12 cellular contexts compared by ENCODE assay signal in genomic region chr3:46095307-46095706, GRCh38.
A peak's percentile ranks its signal among the peaks of the same experiment; 100 is the strongest.
DNase-seq lines count a peak whose midpoint lies in the region; ATAC-seq and TF ChIP-seq lines count a peak whose summit lies in the region.
"Had no signal": no experiment of that assay in that cellular context is flagged by ENCODE, and none has a peak within 500 bp of the region (broad histone marks: within the 10 kb centered on the region; RNA-seq: fewer than 3 reads in every experiment).

No MANE protein-coding gene starts in this region.

- TF ChIP-seq CTCF in upper lobe of left lung (IDR thresholded peaks at IDR 0.05) (no peak), brain microvascular endothelial cell (IDR thresholded peaks at IDR 0.05; ENCODE audit: low read depth, low read length, missing control alignments) (no peak)

- H3K4me3 ChIP-seq in upper lobe of left lung (no peak overlapping the region), brain microvascular endothelial cell (ENCODE audit: low read depth, low read length) (no peak overlapping the region)
- H3K4me3 ChIP-seq: esophagus squamous epithelium, lung had no signal

- H3K9me3 Mint-ChIP-seq in activated naive CD8-positive, alpha-beta T cell treated with anti-CD3 and anti-CD28 coated beads, Interleukin-2, amount 10 ng/mL, durations not matched to agents 7 days and 5 days: no peaks in the 10 kb centered on the region
- no peaks in the 10 kb centered on the region for H3K9me3 Mint-ChIP-seq in activated naive CD8-positive, alpha-beta T cell treated with anti-CD3 and anti-CD28 coated beads, Interleukin-2, amount 50 U/mL, for 24 hours

- H3K36me3 ChIP-seq in upper lobe of left lung: no peaks in the 10 kb centered on the region
- no peaks in the 10 kb centered on the region for H3K36me3 ChIP-seq in brain microvascular endothelial cell (replicated peaks)
- H3K36me3 ChIP-seq: esophagus squamous epithelium had no signal

- TF ChIP-seq POLR2A in upper lobe of left lung (IDR thresholded peaks at IDR 0.05): no peak

- 77 to 84% methylated on average over 5 of the region's 5 CpGs for WGBS in upper lobe of left lung, 2 donors

- peak overlapping the region; percentile 79 to 89 (median 86) for H3K27ac ChIP-seq in upper lobe of left lung
- no peak overlapping the region for H3K27ac ChIP-seq in brain microvascular endothelial cell

- ATAC-seq in activated naive CD8-positive, alpha-beta T cell treated with anti-CD3 and anti-CD28 coated beads, Interleukin-2, amount 10 ng/mL, durations not matched to agents 7 days and 5 days (ENCODE audit: low read depth): no peak
- no peak for ATAC-seq in activated naive CD8-positive, alpha-beta T cell treated with anti-CD3 and anti-CD28 coated beads, Interleukin-2, amount 50 U/mL, for 24 hours
- ATAC-seq in HG02970 (IDR thresholded peaks at IDR 0.05; ENCODE audit: low FRiP score, unreplicated experiment): peak; percentile 43
- ATAC-seq in upper lobe of left lung (ENCODE audit: low FRiP score in 2 of 2): peak; percentile 45 to 59
- no peak for ATAC-seq in left lobe of liver

- H3K27me3 ChIP-seq in upper lobe of left lung (no peaks in the 10 kb centered on the region), brain microvascular endothelial cell (replicated peaks) (no peaks in the 10 kb centered on the region)

- no peaks in the 10 kb centered on the region for H3K9me3 ChIP-seq in upper lobe of left lung
- H3K9me3 ChIP-seq: esophagus squamous epithelium had no signal

- in situ Hi-C loops in brain microvascular endothelial cell (cut with HindIII; ENCODE audit: low pct_ligation_motif_present, low sequenced_read_pairs): no loop called here

- no peaks in the 10 kb centered on the region for H3K27me3 Mint-ChIP-seq in activated naive CD8-positive, alpha-beta T cell treated with anti-CD3 and anti-CD28 coated beads, Interleukin-2, amount 10 ng/mL, durations not matched to agents 7 days and 5 days
- peaks cover 19% of the 10 kb centered on the region for H3K27me3 Mint-ChIP-seq in activated naive CD8-positive, alpha-beta T cell treated with anti-CD3 and anti-CD28 coated beads, Interleukin-2, amount 50 U/mL, for 24 hours

- POLR2A ChIA-PET in activated naive CD8-positive, alpha-beta T cell treated with anti-CD3 and anti-CD28 coated beads, Interleukin-2, amount 10 ng/mL, durations not matched to agents 7 days and 5 days (lab: Charles Lee): interaction anchor here (1.2 to 7.3 kb wide), 2 partner anchors 113 to 118 kb away, joined by 4 to 83 read pairs; partner anchors contain the start of gene CCR1

- peaks cover 19 to 34% (median 22%) of the 10 kb centered on the region in 4 donors for H3K4me1 ChIP-seq in upper lobe of left lung

- no peak for DNase-seq in activated naive CD8-positive, alpha-beta T cell treated with anti-CD3 and anti-CD28 coated beads, Interleukin-2, amount 10 ng/mL, durations not matched to agents 7 days and 5 days
- DNase-seq in activated naive CD8-positive, alpha-beta T cell treated with anti-CD3 and anti-CD28 coated beads, Interleukin-2, amount 50 U/mL, for 24 hours: no peak
- peak; percentile 80 to 97 for DNase-seq in NOMO-1 (lab: John Stamatoyannopoulos, UW; ENCODE audit: unreplicated experiment in 2 of 2)
- DNase-seq in upper lobe of left lung: no peak
- no peak for DNase-seq in brain microvascular endothelial cell
- no peak for DNase-seq in left lobe of liver (ENCODE audit: low spot score)
- DNase-seq in DMS53 treated with DMSO at 0.1 percent for 48 hours (lab: John Stamatoyannopoulos, UW; ENCODE audit: unreplicated experiment): no peak
- DNase-seq: esophagus squamous epithelium; MM.1S; stimulated activated CD4-positive, alpha-beta T cell treated with anti-CD3 and anti-CD28 coated beads, Interleukin-4, amount 100 ng/mL, for 24 hours had no signal

- TF ChIP-seq EP300 in upper lobe of left lung (IDR thresholded peaks at IDR 0.05): no peak

- H3K4me1 Mint-ChIP-seq in activated naive CD8-positive, alpha-beta T cell treated with anti-CD3 and anti-CD28 coated beads, Interleukin-2, amount 10 ng/mL, durations not matched to agents 7 days and 5 days: peaks cover 79% of the 10 kb centered on the region
- H3K4me1 Mint-ChIP-seq in activated naive CD8-positive, alpha-beta T cell treated with anti-CD3 and anti-CD28 coated beads, Interleukin-2, amount 50 U/mL, for 24 hours: peaks cover 59% of the 10 kb centered on the region

- H3K27ac Mint-ChIP-seq in activated naive CD8-positive, alpha-beta T cell treated with anti-CD3 and anti-CD28 coated beads, Interleukin-2, amount 10 ng/mL, durations not matched to agents 7 days and 5 days: peak overlapping the region; percentile 72
- no peak overlapping the region for H3K27ac Mint-ChIP-seq in activated naive CD8-positive, alpha-beta T cell treated with anti-CD3 and anti-CD28 coated beads, Interleukin-2, amount 50 U/mL, for 24 hours

- no peak overlapping the region for H3K4me3 Mint-ChIP-seq in activated naive CD8-positive, alpha-beta T cell treated with anti-CD3 and anti-CD28 coated beads, Interleukin-2, amount 10 ng/mL, durations not matched to agents 7 days and 5 days
- no peak overlapping the region for H3K4me3 Mint-ChIP-seq in activated naive CD8-positive, alpha-beta T cell treated with anti-CD3 and anti-CD28 coated beads, Interleukin-2, amount 50 U/mL, for 24 hours

- H3K36me3 Mint-ChIP-seq in activated naive CD8-positive, alpha-beta T cell treated with anti-CD3 and anti-CD28 coated beads, Interleukin-2, amount 10 ng/mL, durations not matched to agents 7 days and 5 days: peaks cover 34% of the 10 kb centered on the region
- peaks cover 2% of the 10 kb centered on the region for H3K36me3 Mint-ChIP-seq in activated naive CD8-positive, alpha-beta T cell treated with anti-CD3 and anti-CD28 coated beads, Interleukin-2, amount 50 U/mL, for 24 hours (ENCODE audit: low read depth)

Comparison
In these comparisons a context has a peak if more than half of its experiments do, and no peak if none do; other contexts are left out.
1. ATAC-seq: peak in HG02970 (single experiment) and upper lobe of left lung (2 of 2); none in activated naive CD8-positive, alpha-beta T cell treated with anti-CD3 and anti-CD28 coated beads, Interleukin-2, amount 10 ng/mL, durations not matched to agents 7 days and 5 days (single experiment), activated naive CD8-positive, alpha-beta T cell treated with anti-CD3 and anti-CD28 coated beads, Interleukin-2, amount 50 U/mL, for 24 hours (single experiment) and left lobe of liver (single experiment).
2. DNase-seq: peak in NOMO-1 (2 of 2); none in activated naive CD8-positive, alpha-beta T cell treated with anti-CD3 and anti-CD28 coated beads, Interleukin-2, amount 10 ng/mL, durations not matched to agents 7 days and 5 days (single experiment), activated naive CD8-positive, alpha-beta T cell treated with anti-CD3 and anti-CD28 coated beads, Interleukin-2, amount 50 U/mL, for 24 hours (single experiment), upper lobe of left lung (0 of 2), brain microvascular endothelial cell (single experiment), left lobe of liver (single experiment) and DMS53 treated with DMSO at 0.1 percent for 48 hours (single experiment).